ENCODE assay signal across 8 cellular contexts in genomic region chr2:12486205-12487118, GRCh38.
DNase-seq lines count a peak whose midpoint lies in the region; ATAC-seq and TF ChIP-seq lines count a peak whose summit lies in the region.

No MANE protein-coding gene starts in this region.

- peaks cover 0 to 40% (median 0%) of the 10 kb centered on the region in 5 donors for H3K36me3 Mint-ChIP-seq in naive thymus-derived CD4-positive, alpha-beta T cell

- no peak overlapping the region for H3K4me3 ChIP-seq in adrenal gland
- no peak overlapping the region for H3K4me3 ChIP-seq in naive thymus-derived CD4-positive, alpha-beta T cell (ENCODE audit: low read length)
- H3K4me3 ChIP-seq in left lung = no peak overlapping the region

- H3K4me1 ChIP-seq in adrenal gland (replicated peaks in 1 of 2) = peaks cover 10 to 20% of the 10 kb centered on the region in 2 donors
- peaks cover 28 to 63% of the 10 kb centered on the region in 2 donors for H3K4me1 ChIP-seq in naive thymus-derived CD4-positive, alpha-beta T cell (ENCODE audit: control insufficient read depth in 2 of 2, insufficient read depth in 2 of 2, low read length in 2 of 2)
- peaks cover 0 to 16% of the 10 kb centered on the region in 2 donors for H3K4me1 ChIP-seq in left lung

- peaks cover 0 to 6% (median 0%) of the 10 kb centered on the region in 11 donors for H3K9me3 Mint-ChIP-seq in naive thymus-derived CD4-positive, alpha-beta T cell

- ATAC-seq in GM18909 (IDR thresholded peaks at IDR 0.05; ENCODE audit: poor library complexity, unreplicated experiment) (peak; percentile 54), HG02870 (IDR thresholded peaks at IDR 0.05; ENCODE audit: unreplicated experiment) (peak; percentile 84), left lung (no peak)
- no peak for ATAC-seq in naive thymus-derived CD4-positive, alpha-beta T cell

- H3K9me3 ChIP-seq in adrenal gland (replicated peaks in 1 of 3) = peaks cover 0 to 4% (median 0%) of the 10 kb centered on the region in 3 donors
- no peaks in the 10 kb centered on the region for H3K9me3 ChIP-seq in naive thymus-derived CD4-positive, alpha-beta T cell (ENCODE audit: control insufficient read depth in 2 of 3, low read length in 3 of 3)
- H3K9me3 ChIP-seq in left lung = no peaks in the 10 kb centered on the region

- intact Hi-C loops in adrenal gland (cut with DNase I) = no loop called here
- intact Hi-C loops in naive thymus-derived CD4-positive, alpha-beta T cell (cut with micrococcal nuclease) = loop anchor here (1.0 to 2.0 kb wide), 2 partner anchors 14 to 230 kb away; partner anchors contain the start of gene TRIB2 (in 1 of the 2)
- intact Hi-C loops in left lung (cut with DNase I) = no loop called here

- POLR2A ChIA-PET in naive thymus-derived CD4-positive, alpha-beta T cell (lab: Charles Lee) = interaction anchor here (0.8 to 3.2 kb wide), 4 partner anchors 11 to 231 kb away, joined by 3 to 38 read pairs (median 14); no protein-coding TSS in a partner anchor

- H3K4me1 Mint-ChIP-seq in naive thymus-derived CD4-positive, alpha-beta T cell = peaks cover 50 to 80% (median 70%) of the 10 kb centered on the region in 7 donors

- peak; percentile 26 to 73 (median 54) for DNase-seq in adrenal gland
- DNase-seq in naive thymus-derived CD4-positive, alpha-beta T cell = no peak
- DNase-seq in cerebellar cortex (ENCODE audit: low spot score) = no peak
- no peak for DNase-seq in left lung
- DNase-seq in activated CD8-positive, alpha-beta memory T cell treated with anti-CD3 and anti-CD28 coated beads for 24 hours = no peak
- no peak for DNase-seq in SKM-1 (lab: John Stamatoyannopoulos, UW; ENCODE audit: unreplicated experiment)

- WGBS in adrenal gland, 4 donors = 34 to 53% (median 39%) methylated on average over 9 of the region's 9 CpGs

- H3K27me3 Mint-ChIP-seq in naive thymus-derived CD4-positive, alpha-beta T cell = no peaks in the 10 kb centered on the region

- TF ChIP-seq POLR2A in adrenal gland (IDR thresholded peaks at IDR 0.05) = peak in 1 of 2 donors; percentile 23

- peak overlapping the region in 8 of 9 donors; percentile 83 to 97 (median 92) for H3K27ac Mint-ChIP-seq in naive thymus-derived CD4-positive, alpha-beta T cell

- H3K27me3 ChIP-seq in adrenal gland = no peaks in the 10 kb centered on the region
- H3K27me3 ChIP-seq in naive thymus-derived CD4-positive, alpha-beta T cell (ENCODE audit: control insufficient read depth in 2 of 2, insufficient read depth in 2 of 2, low read length in 2 of 2) = no peaks in the 10 kb centered on the region
- H3K27me3 ChIP-seq in left lung = no peaks in the 10 kb centered on the region

- H3K27ac ChIP-seq in adrenal gland = peak overlapping the region in 4 of 5 donors; percentile 31 to 75 (median 64)
- H3K27ac ChIP-seq in naive thymus-derived CD4-positive, alpha-beta T cell (ENCODE audit: low read depth, low read length) = peak overlapping the region; percentile 42
- no peak overlapping the region for H3K27ac ChIP-seq in left lung

- peak overlapping the region in 9 of 10 donors; percentile 22 to 84 (median 75) for H3K4me3 Mint-ChIP-seq in naive thymus-derived CD4-positive, alpha-beta T cell

- CTCF ChIA-PET in naive thymus-derived CD4-positive, alpha-beta T cell (lab: Charles Lee) = interaction anchor here (1.0 kb wide), 1 partner anchor 231 kb away, joined by 4 read pairs; the partner anchor contains the start of gene TRIB2

- H3K36me3 ChIP-seq in adrenal gland (replicated peaks in 1 of 2) (no peaks in the 10 kb centered on the region), left lung (no peaks in the 10 kb centered on the region)
- H3K36me3 ChIP-seq in naive thymus-derived CD4-positive, alpha-beta T cell (ENCODE audit: control insufficient read depth in 2 of 3, insufficient read depth in 3 of 3, low read length in 3 of 3) = no peaks in the 10 kb centered on the region

- TF ChIP-seq CTCF in adrenal gland (IDR thresholded peaks at IDR 0.05) = no peak
- TF ChIP-seq CTCF in left lung (IDR thresholded peaks at IDR 0.05) = no peak

Comparison
In these comparisons a context has a peak if more than half of its experiments do, and no peak if none do; other contexts are left out.
1. ATAC-seq: peak in GM18909 (single experiment) and HG02870 (single experiment); none in naive thymus-derived CD4-positive, alpha-beta T cell (single experiment) and left lung (single experiment).
2. DNase-seq: peak in adrenal gland (7 of 7); none in naive thymus-derived CD4-positive, alpha-beta T cell (0 of 9), cerebellar cortex (single experiment), left lung (0 of 2), activated CD8-positive, alpha-beta memory T cell treated with anti-CD3 and anti-CD28 coated beads for 24 hours (single experiment) and SKM-1 (single experiment).
3. H3K27ac ChIP-seq: peak in adrenal gland (4 of 5) and naive thymus-derived CD4-positive, alpha-beta T cell (single experiment); none in left lung (0 of 2).
4. intact Hi-C loops: an anchor here in naive thymus-derived CD4-positive, alpha-beta T cell (1.0 to 2.0 kb wide); none called in adrenal gland and left lung.